In the genomic region with DNA sequence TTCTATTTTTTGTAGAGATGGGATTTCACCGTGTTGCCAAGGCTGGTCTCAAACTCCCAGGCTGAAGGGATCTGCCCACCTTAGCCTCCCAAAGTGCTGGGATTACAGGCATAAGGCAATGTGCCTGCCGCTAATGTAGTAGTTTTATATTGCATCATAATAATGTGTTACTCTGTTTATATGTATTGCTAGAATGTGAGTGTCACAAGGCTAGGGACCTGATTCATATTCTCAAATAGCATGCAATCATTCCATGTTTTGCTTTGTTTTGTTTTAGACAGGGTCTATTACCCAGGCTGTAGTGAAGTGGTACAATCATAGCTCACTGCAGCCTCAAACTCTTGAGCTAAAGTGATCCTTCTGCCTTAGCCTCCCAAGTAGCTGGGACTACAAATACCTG, we compare ENCODE assay signal across 32 cellular contexts. TPM values are rescaled to one million over a fixed set of nuclear protein-coding genes. Genes with fewer than 3 reads are reported as not detected.
"Had no signal": no experiment of that assay in that cellular context is flagged by ENCODE, and none has a peak within 500 bp of the region (broad histone marks: within the 10 kb centered on the region; RNA-seq: fewer than 3 reads in every experiment).

No MANE protein-coding gene starts in this region.

- FAIRE-seq: endothelial cell of umbilical vein, TTC549 had no signal

- H3K36me3 ChIP-seq: adrenal gland, ascending aorta, gastrocnemius medialis, neural progenitor cell, vagina had no signal

- ATAC-seq: activated T-cell treated with anti-CD3 and anti-CD28 coated beads, Interleukin-2, amount 50 U/mL, for 72 hours; gastrocnemius medialis; natural killer cell; right cardiac atrium; stimulated activated effector memory CD8-positive, alpha-beta T cell treated with anti-CD3 and anti-CD28 coated beads, Interleukin-12 subunit alpha, Interleukin-12 subunit beta, amount 100 ng/mL, for 72 hours; stimulated activated naive CD8-positive, alpha-beta T cell treated with anti-CD3 and anti-CD28 coated beads, Interleukin-15, amount 100 ng/mL, for 72 hours had no signal

- H2AFZ ChIP-seq: hepatocyte, neural progenitor cell had no signal

- H3K4me2 ChIP-seq: hepatocyte, neural progenitor cell had no signal

- H3K4me1 ChIP-seq: adrenal gland, gastrocnemius medialis, neural progenitor cell, vagina had no signal

- H3K9ac ChIP-seq: neural progenitor cell had no signal

- H3K4me3 ChIP-seq: adrenal gland, ascending aorta, gastrocnemius medialis, hepatocyte, neural progenitor cell, vagina had no signal

- H3K9me3 ChIP-seq: adrenal gland, ascending aorta, gastrocnemius medialis, vagina had no signal

- H3K27me3 ChIP-seq: adrenal gland, ascending aorta, gastrocnemius medialis, hepatocyte, neural progenitor cell, vagina had no signal

- H3K79me2 ChIP-seq: hepatocyte had no signal

- H3K27ac ChIP-seq: adrenal gland, ascending aorta, gastrocnemius medialis, hepatocyte, neural progenitor cell, vagina, VCaP had no signal

- DNase-seq: activated CD4-positive, alpha-beta T cell treated with anti-CD3 and anti-CD28 coated beads for 4 hours; activated CD4-positive, alpha-beta T cell treated with anti-CD3 and anti-CD28 coated beads, Interleukin-2, amount 50 U/mL, for 4 hours; activated effector memory CD4-positive, alpha-beta T cell treated with Interleukin-2 at 50 U/mL for 16 hours; activated naive CD4-positive, alpha-beta T cell treated with Interleukin-2 at 50 U/mL for 16 hours; activated T-cell treated with anti-CD3 and anti-CD28 coated beads for 4 hours; activated T-cell treated with anti-CD3 and anti-CD28 coated beads, Interleukin-2, amount 50 U/mL, for 72 hours; adrenal gland; cortex of kidney; gastrocnemius medialis; glutamatergic neuron; islet precursor cell; natural killer cell; occipital lobe; right cardiac atrium; stimulated activated CD4-positive, alpha-beta T cell treated with anti-CD3 and anti-CD28 coated beads, Interleukin-4, amount 100 ng/mL, for 24 hours; stimulated activated naive CD8-positive, alpha-beta T cell treated with anti-CD3 and anti-CD28 coated beads, Interleukin-15, amount 100 ng/mL, for 72 hours; substantia nigra; T-helper 9 cell had no signal

RNA-seq across cellular contexts. Expression of a gene that starts 13.5 kb away (rescaled TPM):
- total RNA-seq: ascending aorta; chondrocyte; endothelial cell of umbilical vein; gastrocnemius medialis; mononuclear cell; natural killer cell; occipital lobe; pulmonary artery endothelial cell; skeletal muscle tissue; T-helper 1 cell treated with Interleukin-12 subunit alpha and Interleukin-12 subunit beta and Interleukin-4 antibody, amounts not matched to agents 30 ng/mL and 1 ng/mL, for 36 hours; vagina had no signal
- polyA plus RNA-seq: endothelial cell of umbilical vein had no signal

RNA-seq across cellular contexts. Expression of a gene that starts 55.1 kb away (rescaled TPM):
- total RNA-seq: ascending aorta; cardiac septum; chondrocyte; endothelial cell of umbilical vein; gastrocnemius medialis; hepatocyte; mononuclear cell; natural killer cell; occipital lobe; pulmonary artery endothelial cell; right cardiac atrium; skeletal muscle tissue; T-helper 1 cell treated with Interleukin-12 subunit alpha and Interleukin-12 subunit beta and Interleukin-4 antibody, amounts not matched to agents 30 ng/mL and 1 ng/mL, for 36 hours; vagina had no signal
- polyA plus RNA-seq: endothelial cell of umbilical vein, hepatocyte, right cardiac atrium had no signal
